Comparison of ENCODE assay signal across 24 cellular contexts in the genomic region with DNA sequence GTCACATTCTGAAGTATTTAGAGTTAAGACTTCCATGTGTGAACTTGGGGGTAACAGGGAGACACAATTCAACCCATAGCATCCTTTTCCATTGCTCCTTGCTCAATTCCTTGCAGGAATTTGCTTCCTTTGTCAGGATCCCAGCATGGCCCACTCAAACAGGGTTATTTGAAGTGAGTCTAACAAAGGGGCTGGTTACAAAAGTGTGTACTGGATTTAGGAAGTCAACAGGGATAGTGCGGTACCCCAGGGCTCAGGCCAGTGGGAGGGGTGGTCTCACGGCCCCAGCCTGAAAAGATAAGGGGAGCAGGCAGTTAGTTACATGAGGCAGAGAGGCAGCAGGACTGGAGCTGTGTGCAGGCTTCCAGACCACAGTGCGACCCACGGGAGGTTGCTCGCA. TPM values are rescaled to one million over a fixed set of nuclear protein-coding genes. Genes with fewer than 3 reads are reported as not detected.
"Had no signal": no experiment of that assay in that cellular context is flagged by ENCODE, and none has a peak within 500 bp of the region (broad histone marks: within the 10 kb centered on the region; RNA-seq: fewer than 3 reads in every experiment).

No MANE protein-coding gene starts in this region.

- H3K27me3 ChIP-seq: brain microvascular endothelial cell, MG63 had no signal

- ATAC-seq: T-helper 17 cell had no signal

- H3K4me2 ChIP-seq: PC-9 had no signal

- H3K4me1 Mint-ChIP-seq: activated CD4-positive, alpha-beta T cell treated with anti-CD3 and anti-CD28 coated beads, Interleukin-2, amount 10 ng/mL, durations not matched to agents 7 days and 5 days; activated naive CD4-positive, alpha-beta T cell treated with anti-CD3 and anti-CD28 coated beads, Interleukin-2, amount 10 ng/mL, durations not matched to agents 7 days and 5 days; activated naive CD8-positive, alpha-beta T cell treated with anti-CD3 and anti-CD28 coated beads for 36 hours had no signal

- H3K9me3 Mint-ChIP-seq: activated CD4-positive, alpha-beta memory T cell treated with anti-CD3 and anti-CD28 coated beads for 36 hours; activated CD4-positive, alpha-beta T cell treated with anti-CD3 and anti-CD28 coated beads, Interleukin-2, amount 10 ng/mL, durations not matched to agents 7 days and 5 days; activated naive CD4-positive, alpha-beta T cell treated with anti-CD3 and anti-CD28 coated beads, Interleukin-2, amount 10 ng/mL, durations not matched to agents 7 days and 5 days; activated naive CD8-positive, alpha-beta T cell treated with anti-CD3 and anti-CD28 coated beads for 36 hours; activated T-helper 2 cell treated with anti-CD3 and anti-CD28 coated beads, Interferon-gamma antibody, Interleukin-2, Interleukin-4, amounts not matched to agents 10 μg/mL and 5 μg/mL and 100 μg/mL, durations not matched to agents 14 hours and 24 hours and 36 hours had no signal

- H3K27me3 Mint-ChIP-seq: activated CD4-positive, alpha-beta T cell treated with anti-CD3 and anti-CD28 coated beads, Interleukin-2, amount 10 ng/mL, durations not matched to agents 7 days and 5 days had no signal

- H3K36me3 Mint-ChIP-seq: activated CD4-positive, alpha-beta memory T cell treated with anti-CD3 and anti-CD28 coated beads for 36 hours; activated naive CD4-positive, alpha-beta T cell treated with anti-CD3 and anti-CD28 coated beads, Interleukin-2, amount 10 ng/mL, durations not matched to agents 7 days and 5 days; activated naive CD8-positive, alpha-beta T cell treated with anti-CD3 and anti-CD28 coated beads for 36 hours had no signal

- DNase-seq: activated CD4-positive, alpha-beta memory T cell treated with anti-CD3 and anti-CD28 coated beads for 36 hours; activated CD4-positive, alpha-beta T cell treated with anti-CD3 and anti-CD28 coated beads, Interleukin-2, amount 10 ng/mL, durations not matched to agents 7 days and 5 days; activated CD4-positive, CD25-positive, alpha-beta regulatory T cell; activated CD8-positive, alpha-beta memory T cell treated with anti-CD3 and anti-CD28 coated beads for 24 hours; activated gamma-delta T cell treated with Interleukin-2 at 50 U/mL for 16 hours; activated naive CD4-positive, alpha-beta T cell treated with anti-CD3 and anti-CD28 coated beads, Interleukin-2, amount 10 ng/mL, durations not matched to agents 7 days and 5 days; activated naive CD8-positive, alpha-beta T cell treated with anti-CD3 and anti-CD28 coated beads for 36 hours; activated T-cell treated with anti-CD3 and anti-CD28 coated beads for 4 hours; activated T-cell treated with anti-CD3 and anti-CD28 coated beads, Interleukin-2, amount 50 U/mL, for 48 hours; brain microvascular endothelial cell; cerebellar nuclear complex; MG63; NCI-H1105; NCI-H1436; NCI-H1694 treated with DMSO at 0.1 percent for 48 hours; NCI-H2029 treated with DMSO at 0.1 percent for 48 hours; NCI-H510A treated with DMSO at 0.1 percent for 48 hours; NCI-H69; PC-9; SHP77 treated with DMSO at 0.1 percent for 48 hours; T-helper 17 cell; T-helper 9 cell had no signal

- H3K4me3 ChIP-seq: MG63, PC-9 had no signal

- H3K27ac ChIP-seq: brain microvascular endothelial cell, PC-9 had no signal

- H3K9me3 ChIP-seq: MG63 had no signal

- H3K27ac Mint-ChIP-seq: activated CD4-positive, alpha-beta memory T cell treated with anti-CD3 and anti-CD28 coated beads for 36 hours; activated CD4-positive, alpha-beta T cell treated with anti-CD3 and anti-CD28 coated beads, Interleukin-2, amount 10 ng/mL, durations not matched to agents 7 days and 5 days; activated naive CD4-positive, alpha-beta T cell treated with anti-CD3 and anti-CD28 coated beads, Interleukin-2, amount 10 ng/mL, durations not matched to agents 7 days and 5 days; activated naive CD8-positive, alpha-beta T cell treated with anti-CD3 and anti-CD28 coated beads for 36 hours; activated T-helper 2 cell treated with anti-CD3 and anti-CD28 coated beads, Interferon-gamma antibody, Interleukin-2, Interleukin-4, amounts not matched to agents 10 μg/mL and 5 μg/mL and 100 μg/mL, durations not matched to agents 14 hours and 24 hours and 36 hours; T-helper 17 cell had no signal

- H3K4me3 Mint-ChIP-seq: activated CD4-positive, alpha-beta memory T cell treated with anti-CD3 and anti-CD28 coated beads for 36 hours; activated CD4-positive, alpha-beta T cell treated with anti-CD3 and anti-CD28 coated beads, Interleukin-2, amount 10 ng/mL, durations not matched to agents 7 days and 5 days; activated naive CD4-positive, alpha-beta T cell treated with anti-CD3 and anti-CD28 coated beads, Interleukin-2, amount 10 ng/mL, durations not matched to agents 7 days and 5 days; activated naive CD8-positive, alpha-beta T cell treated with anti-CD3 and anti-CD28 coated beads for 36 hours; T-helper 17 cell had no signal

- H3K36me3 ChIP-seq: brain microvascular endothelial cell, MG63 had no signal

RNA-seq across cellular contexts. Expression of gene LRRC38, which starts 14.4 kb away (rescaled TPM):
- total RNA-seq: activated CD4-positive, alpha-beta memory T cell treated with anti-CD3 and anti-CD28 coated beads for 36 hours; activated CD4-positive, alpha-beta T cell treated with anti-CD3 and anti-CD28 coated beads, Interleukin-2, amount 10 ng/mL, durations not matched to agents 7 days and 5 days; activated naive CD8-positive, alpha-beta T cell treated with anti-CD3 and anti-CD28 coated beads for 36 hours; activated T-helper 2 cell treated with anti-CD3 and anti-CD28 coated beads, Interferon-gamma antibody, Interleukin-2, Interleukin-4, amounts not matched to agents 10 μg/mL and 5 μg/mL and 100 μg/mL, durations not matched to agents 14 hours and 24 hours and 36 hours; PC-9; SK-MEL-5; T-helper 17 cell had no signal
